Comparison of ENCODE assay signal across 8 cellular contexts in genomic region chr11:124108158-124108557, GRCh38. TPM values are rescaled to one million over a fixed set of nuclear protein-coding genes. Genes with fewer than 3 reads are reported as not detected.
DNase-seq lines count a peak whose midpoint lies in the region; ATAC-seq and TF ChIP-seq lines count a peak whose summit lies in the region.

No MANE protein-coding gene starts in this region.

- peak; percentile 68 for ATAC-seq in HG03432 (IDR thresholded peaks at IDR 0.05; ENCODE audit: unreplicated experiment)

- intact Hi-C loops in activated CD4-positive, alpha-beta memory T cell treated with anti-CD3 and anti-CD28 coated beads for 36 hours (cut with micrococcal nuclease) = loop anchor here (1.0 kb wide), 1 partner anchor 87 kb away; no protein-coding TSS in a partner anchor

- no peak overlapping the region for H3K4me3 ChIP-seq in WI38 (ENCODE audit: low read depth, low read length)

- TF ChIP-seq CTCF in WI38 (IDR thresholded peaks at IDR 0.05; ENCODE audit: low read depth, low read length) (0 out of 2 replicates have a peak, but pooled peaks have one; percentile 15), nephron (IDR thresholded peaks at IDR 0.05; ENCODE audit: unreplicated experiment in 3 of 3) (peak in 2 of 3 experiments; percentile 8 to 28)

- POLR2A ChIA-PET in activated CD4-positive, alpha-beta memory T cell treated with anti-CD3 and anti-CD28 coated beads for 36 hours (lab: Charles Lee) = no interaction called here
- POLR2A ChIA-PET in activated CD4-positive, alpha-beta memory T cell treated with anti-CD3 and anti-CD28 coated beads, Interleukin-2, amount 10 ng/mL, durations not matched to agents 7 days and 5 days (lab: Charles Lee) = no interaction called here

- H3K9me3 Mint-ChIP-seq in activated CD4-positive, alpha-beta memory T cell treated with anti-CD3 and anti-CD28 coated beads for 36 hours = no peaks in the 10 kb centered on the region
- no peaks in the 10 kb centered on the region for H3K9me3 Mint-ChIP-seq in activated CD4-positive, alpha-beta memory T cell treated with anti-CD3 and anti-CD28 coated beads, Interleukin-2, amount 10 ng/mL, durations not matched to agents 7 days and 5 days
- H3K9me3 Mint-ChIP-seq in nephron = no peaks in the 10 kb centered on the region

- CTCF ChIA-PET in activated CD4-positive, alpha-beta memory T cell treated with anti-CD3 and anti-CD28 coated beads for 36 hours (lab: Charles Lee) = no interaction called here
- CTCF ChIA-PET in activated CD4-positive, alpha-beta memory T cell treated with anti-CD3 and anti-CD28 coated beads, Interleukin-2, amount 10 ng/mL, durations not matched to agents 7 days and 5 days (lab: Charles Lee) = interaction anchor here (0.9 kb wide), 1 partner anchor 37 kb away, joined by 3 read pairs; no protein-coding TSS in a partner anchor

- no peak overlapping the region for H3K27ac Mint-ChIP-seq in activated CD4-positive, alpha-beta memory T cell treated with anti-CD3 and anti-CD28 coated beads for 36 hours
- no peak overlapping the region for H3K27ac Mint-ChIP-seq in activated CD4-positive, alpha-beta memory T cell treated with anti-CD3 and anti-CD28 coated beads, Interleukin-2, amount 10 ng/mL, durations not matched to agents 7 days and 5 days
- H3K27ac Mint-ChIP-seq in nephron = no peak overlapping the region

- no peaks in the 10 kb centered on the region for H3K4me1 Mint-ChIP-seq in activated CD4-positive, alpha-beta memory T cell treated with anti-CD3 and anti-CD28 coated beads for 36 hours (ENCODE audit: low read depth)
- H3K4me1 Mint-ChIP-seq in activated CD4-positive, alpha-beta memory T cell treated with anti-CD3 and anti-CD28 coated beads, Interleukin-2, amount 10 ng/mL, durations not matched to agents 7 days and 5 days = no peaks in the 10 kb centered on the region
- no peaks in the 10 kb centered on the region for H3K4me1 Mint-ChIP-seq in nephron

- DNase-seq in activated CD4-positive, alpha-beta memory T cell treated with anti-CD3 and anti-CD28 coated beads for 36 hours = peak; percentile 25
- no peak for DNase-seq in activated CD4-positive, alpha-beta memory T cell treated with anti-CD3 and anti-CD28 coated beads, Interleukin-2, amount 10 ng/mL, durations not matched to agents 7 days and 5 days
- DNase-seq in NCI-H2227 (lab: John Stamatoyannopoulos, UW; ENCODE audit: unreplicated experiment) = no peak
- no peak for DNase-seq in foreskin melanocyte
- DNase-seq in activated CD8-positive, alpha-beta memory T cell treated with anti-CD3 and anti-CD28 coated beads, Interleukin-2, amount 50 U/mL, for 4 hours = no peak

- H3K4me3 Mint-ChIP-seq in activated CD4-positive, alpha-beta memory T cell treated with anti-CD3 and anti-CD28 coated beads for 36 hours = no peak overlapping the region
- H3K4me3 Mint-ChIP-seq in activated CD4-positive, alpha-beta memory T cell treated with anti-CD3 and anti-CD28 coated beads, Interleukin-2, amount 10 ng/mL, durations not matched to agents 7 days and 5 days = no peak overlapping the region
- H3K4me3 Mint-ChIP-seq in nephron = no peak overlapping the region

- peaks cover 15% of the 10 kb centered on the region for H3K27me3 Mint-ChIP-seq in activated CD4-positive, alpha-beta memory T cell treated with anti-CD3 and anti-CD28 coated beads for 36 hours
- peaks cover 33% of the 10 kb centered on the region for H3K27me3 Mint-ChIP-seq in activated CD4-positive, alpha-beta memory T cell treated with anti-CD3 and anti-CD28 coated beads, Interleukin-2, amount 10 ng/mL, durations not matched to agents 7 days and 5 days
- H3K27me3 Mint-ChIP-seq in nephron (ENCODE audit: low read depth) = peaks cover 3% of the 10 kb centered on the region

- no peaks in the 10 kb centered on the region for H3K36me3 Mint-ChIP-seq in activated CD4-positive, alpha-beta memory T cell treated with anti-CD3 and anti-CD28 coated beads for 36 hours
- H3K36me3 Mint-ChIP-seq in activated CD4-positive, alpha-beta memory T cell treated with anti-CD3 and anti-CD28 coated beads, Interleukin-2, amount 10 ng/mL, durations not matched to agents 7 days and 5 days (ENCODE audit: low read depth) = no peaks in the 10 kb centered on the region
- H3K36me3 Mint-ChIP-seq in nephron (ENCODE audit: low read depth) = no peaks in the 10 kb centered on the region

RNA-seq across cellular contexts. Expression of gene VWA5A, which starts 7.1 kb away (rescaled TPM):
- 1 to 10 TPM; 6.9 to 7.5 TPM for total RNA-seq in activated CD4-positive, alpha-beta memory T cell treated with anti-CD3 and anti-CD28 coated beads for 36 hours
- total RNA-seq in activated CD4-positive, alpha-beta memory T cell treated with anti-CD3 and anti-CD28 coated beads, Interleukin-2, amount 10 ng/mL, durations not matched to agents 7 days and 5 days = 1 to 10 TPM; 6.8 to 7.0 TPM
